ENCODE assay signal across 8 cellular contexts in the genomic region with DNA sequence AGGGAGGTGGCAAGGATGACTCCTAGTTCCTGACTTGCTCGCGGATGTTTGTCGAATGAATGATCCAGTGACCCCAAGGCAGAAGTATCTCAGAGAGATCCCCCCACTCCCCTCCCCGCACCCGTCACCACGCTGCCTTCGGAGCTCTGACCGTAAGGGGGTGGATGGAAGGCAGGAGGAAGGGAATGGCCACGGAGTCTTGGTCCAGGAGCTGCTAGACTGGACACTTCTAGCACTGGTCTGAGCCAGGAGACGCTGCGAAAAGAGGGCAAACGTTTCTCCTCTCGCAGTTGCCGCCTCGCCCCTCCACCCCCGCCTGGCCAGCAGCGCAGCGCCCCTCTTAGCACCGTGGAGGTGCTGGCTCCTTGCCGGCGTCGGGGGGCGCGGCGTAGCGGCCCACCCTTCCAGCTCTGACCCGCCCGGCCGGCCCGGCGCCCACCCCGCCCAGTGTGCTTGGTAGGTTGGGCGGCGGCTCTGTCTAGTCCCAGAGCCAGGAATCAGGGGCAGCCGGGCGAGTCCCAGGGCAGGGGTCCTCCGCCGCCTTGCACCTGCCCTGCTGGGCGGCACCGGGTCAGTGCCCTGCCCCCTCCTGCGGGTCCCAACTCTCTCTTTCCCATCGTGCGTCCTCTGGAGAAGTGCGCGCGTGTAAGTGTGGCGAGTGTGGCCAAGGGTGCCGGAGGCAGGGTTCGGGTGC. TPM values are rescaled to one million over a fixed set of nuclear protein-coding genes. Genes with fewer than 3 reads are reported as not detected.
A peak's percentile ranks its signal among the peaks of the same experiment; 100 is the strongest.
DNase-seq lines count a peak whose midpoint lies in the region; ATAC-seq and TF ChIP-seq lines count a peak whose summit lies in the region.

No MANE protein-coding gene starts in this region.

- peak overlapping the region; percentile 82 for H3K4me3 Mint-ChIP-seq in central memory CD8-positive, alpha-beta T cell

- peaks cover 9% of the 10 kb centered on the region for H3K27me3 ChIP-seq in MM.1S (replicated peaks; ENCODE audit: insufficient read depth, low read length)
- peaks cover 0 to 2% (median 0%) of the 10 kb centered on the region in 4 donors for H3K27me3 ChIP-seq in liver (ENCODE audit: control insufficient read depth in 4 of 4, insufficient read depth in 4 of 4, low read length in 3 of 4)
- H3K27me3 ChIP-seq in thoracic aorta (replicated peaks; ENCODE audit: insufficient read depth): no peaks in the 10 kb centered on the region

- H3K4me2 ChIP-seq in MM.1S (ENCODE audit: low read depth, low read length): peak overlapping the region; percentile 88

- ATAC-seq in central memory CD8-positive, alpha-beta T cell (replicated peaks; ENCODE audit: extremely low read depth, poor library complexity, severe bottlenecking): peak; percentile 22
- ATAC-seq in thoracic aorta (ENCODE audit: insufficient number of reproducible peaks, low FRiP score, low read depth): peak; percentile 31
- no peak for ATAC-seq in GM21576 (IDR thresholded peaks at IDR 0.05; ENCODE audit: unreplicated experiment)
- no peak for ATAC-seq in HG02678 (IDR thresholded peaks at IDR 0.05; ENCODE audit: unreplicated experiment)

- H3K4me1 ChIP-seq in MM.1S (ENCODE audit: low read length) (no peaks in the 10 kb centered on the region), liver (ENCODE audit: control insufficient read depth in 4 of 4, insufficient read depth in 4 of 4, low read length in 3 of 4) (peaks cover 0 to 19% (median 11%) of the 10 kb centered on the region in 4 donors), thoracic aorta (ENCODE audit: control insufficient read depth in 1 of 2, low read depth in 2 of 2) (peaks cover 9 to 29% of the 10 kb centered on the region in 2 donors)

- WGBS in liver: 4% methylated on average over 49 of the region's 49 CpGs

- H2AFZ ChIP-seq in MM.1S (ENCODE audit: low read length): peak overlapping the region; percentile 72

- H3K9me3 Mint-ChIP-seq in central memory CD8-positive, alpha-beta T cell: no peaks in the 10 kb centered on the region

- H3K4me3 ChIP-seq in MM.1S (ENCODE audit: low read length) (peak overlapping the region; percentile 70), liver (ENCODE audit: low read depth in 1 of 3, low read length in 3 of 3) (peak overlapping the region; percentile 56 to 73 (median 70)), thoracic aorta (peak overlapping the region; percentile 92)

- H3K27me3 Mint-ChIP-seq in central memory CD8-positive, alpha-beta T cell: no peaks in the 10 kb centered on the region

- peaks cover 7% of the 10 kb centered on the region for H3K36me3 Mint-ChIP-seq in central memory CD8-positive, alpha-beta T cell (ENCODE audit: insufficient read depth)

- H3K36me3 ChIP-seq in MM.1S (replicated peaks; ENCODE audit: insufficient read depth, low read length) (no peaks in the 10 kb centered on the region), liver (ENCODE audit: control insufficient read depth in 4 of 4, insufficient read depth in 3 of 4, low read depth in 1 of 4, low read length in 3 of 4) (peaks cover 0 to 3% (median 1%) of the 10 kb centered on the region in 4 donors), thoracic aorta (peaks cover 14% of the 10 kb centered on the region)

- no peaks in the 10 kb centered on the region for H3K9me2 ChIP-seq in MM.1S (replicated peaks; ENCODE audit: insufficient read depth, low read length)

- H3K79me2 ChIP-seq in MM.1S (ENCODE audit: low read length): no peaks in the 10 kb centered on the region

- TF ChIP-seq CTCF in MM.1S (IDR thresholded peaks at IDR 0.05; ENCODE audit: low read length) (no peak), liver (IDR thresholded peaks at IDR 0.05; ENCODE audit: low read depth, low read length, missing input control) (no peak), thoracic aorta (IDR thresholded peaks at IDR 0.05) (no peak)

- H3K27ac Mint-ChIP-seq in central memory CD8-positive, alpha-beta T cell (ENCODE audit: low read depth): no peak overlapping the region

- H3K27ac ChIP-seq in MM.1S (ENCODE audit: low read length): no peak overlapping the region
- peak overlapping the region in 1 of 2 donors; percentile 38 for H3K27ac ChIP-seq in liver (ENCODE audit: low read depth in 1 of 2, low read length in 2 of 2)
- peak overlapping the region; percentile 99 to 100 for H3K27ac ChIP-seq in thoracic aorta

- H3K9me3 ChIP-seq in MM.1S (replicated peaks; ENCODE audit: insufficient read depth, low read length): no peaks in the 10 kb centered on the region
- peaks cover under 1 to 4% (median 2%) of the 10 kb centered on the region in 4 donors for H3K9me3 ChIP-seq in liver (ENCODE audit: control insufficient read depth in 4 of 4, low read length in 3 of 4)
- H3K9me3 ChIP-seq in thoracic aorta: peaks cover 2% of the 10 kb centered on the region

- H4K20me1 ChIP-seq in MM.1S (ENCODE audit: insufficient read depth, low read length): no peaks in the 10 kb centered on the region

- DNase-seq in EL (peak; percentile 55), MM.1S (no peak), thoracic aorta (ENCODE audit: low spot score) (no peak), globus pallidus (ENCODE audit: low spot score) (no peak)
- no peak for DNase-seq in central memory CD8-positive, alpha-beta T cell (ENCODE audit: low spot score in 2 of 2)

- H3K9ac ChIP-seq in MM.1S (ENCODE audit: low read length) (peak overlapping the region; percentile 13; the same call in 1 of the 2 replicates), liver (ENCODE audit: low read depth in 1 of 2, low read length in 2 of 2) (no peak overlapping the region)

- peaks cover 17% of the 10 kb centered on the region for H3K4me1 Mint-ChIP-seq in central memory CD8-positive, alpha-beta T cell

- no peaks in the 10 kb centered on the region for H3F3A ChIP-seq in MM.1S (ENCODE audit: insufficient read depth, low read length)

- TF ChIP-seq RAD21 in liver (IDR thresholded peaks at IDR 0.05): no peak

TF ChIP-seq in liver, 16 proteins besides CTCF, POLR2A, EP300 and RAD21 (continues in another document):
- TF ChIP-seq, protein P1, sequence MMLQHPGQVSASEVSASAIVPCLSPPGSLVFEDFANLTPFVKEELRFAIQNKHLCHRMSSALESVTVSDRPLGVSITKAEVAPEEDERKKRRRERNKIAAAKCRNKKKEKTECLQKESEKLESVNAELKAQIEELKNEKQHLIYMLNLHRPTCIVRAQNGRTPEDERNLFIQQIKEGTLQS (IDR thresholded peaks at IDR 0.05): no peak
- no peak for TF ChIP-seq JUND (IDR thresholded peaks at IDR 0.05)
- TF ChIP-seq, protein P2, sequence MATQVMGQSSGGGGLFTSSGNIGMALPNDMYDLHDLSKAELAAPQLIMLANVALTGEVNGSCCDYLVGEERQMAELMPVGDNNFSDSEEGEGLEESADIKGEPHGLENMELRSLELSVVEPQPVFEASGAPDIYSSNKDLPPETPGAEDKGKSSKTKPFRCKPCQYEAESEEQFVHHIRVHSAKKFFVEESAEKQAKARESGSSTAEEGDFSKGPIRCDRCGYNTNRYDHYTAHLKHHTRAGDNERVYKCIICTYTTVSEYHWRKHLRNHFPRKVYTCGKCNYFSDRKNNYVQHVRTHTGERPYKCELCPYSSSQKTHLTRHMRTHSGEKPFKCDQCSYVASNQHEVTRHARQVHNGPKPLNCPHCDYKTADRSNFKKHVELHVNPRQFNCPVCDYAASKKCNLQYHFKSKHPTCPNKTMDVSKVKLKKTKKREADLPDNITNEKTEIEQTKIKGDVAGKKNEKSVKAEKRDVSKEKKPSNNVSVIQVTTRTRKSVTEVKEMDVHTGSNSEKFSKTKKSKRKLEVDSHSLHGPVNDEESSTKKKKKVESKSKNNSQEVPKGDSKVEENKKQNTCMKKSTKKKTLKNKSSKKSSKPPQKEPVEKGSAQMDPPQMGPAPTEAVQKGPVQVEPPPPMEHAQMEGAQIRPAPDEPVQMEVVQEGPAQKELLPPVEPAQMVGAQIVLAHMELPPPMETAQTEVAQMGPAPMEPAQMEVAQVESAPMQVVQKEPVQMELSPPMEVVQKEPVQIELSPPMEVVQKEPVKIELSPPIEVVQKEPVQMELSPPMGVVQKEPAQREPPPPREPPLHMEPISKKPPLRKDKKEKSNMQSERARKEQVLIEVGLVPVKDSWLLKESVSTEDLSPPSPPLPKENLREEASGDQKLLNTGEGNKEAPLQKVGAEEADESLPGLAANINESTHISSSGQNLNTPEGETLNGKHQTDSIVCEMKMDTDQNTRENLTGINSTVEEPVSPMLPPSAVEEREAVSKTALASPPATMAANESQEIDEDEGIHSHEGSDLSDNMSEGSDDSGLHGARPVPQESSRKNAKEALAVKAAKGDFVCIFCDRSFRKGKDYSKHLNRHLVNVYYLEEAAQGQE (IDR thresholded peaks at IDR 0.05): no peak
- TF ChIP-seq HNF4A (conservative IDR thresholded peaks at IDR 0.05): no peak
- TF ChIP-seq EGR1 (IDR thresholded peaks at IDR 0.05; ENCODE audit: low read depth in 2 of 2): no peak
- TF ChIP-seq SP1 (IDR thresholded peaks at IDR 0.05): no peak
- TF ChIP-seq, protein P3, sequence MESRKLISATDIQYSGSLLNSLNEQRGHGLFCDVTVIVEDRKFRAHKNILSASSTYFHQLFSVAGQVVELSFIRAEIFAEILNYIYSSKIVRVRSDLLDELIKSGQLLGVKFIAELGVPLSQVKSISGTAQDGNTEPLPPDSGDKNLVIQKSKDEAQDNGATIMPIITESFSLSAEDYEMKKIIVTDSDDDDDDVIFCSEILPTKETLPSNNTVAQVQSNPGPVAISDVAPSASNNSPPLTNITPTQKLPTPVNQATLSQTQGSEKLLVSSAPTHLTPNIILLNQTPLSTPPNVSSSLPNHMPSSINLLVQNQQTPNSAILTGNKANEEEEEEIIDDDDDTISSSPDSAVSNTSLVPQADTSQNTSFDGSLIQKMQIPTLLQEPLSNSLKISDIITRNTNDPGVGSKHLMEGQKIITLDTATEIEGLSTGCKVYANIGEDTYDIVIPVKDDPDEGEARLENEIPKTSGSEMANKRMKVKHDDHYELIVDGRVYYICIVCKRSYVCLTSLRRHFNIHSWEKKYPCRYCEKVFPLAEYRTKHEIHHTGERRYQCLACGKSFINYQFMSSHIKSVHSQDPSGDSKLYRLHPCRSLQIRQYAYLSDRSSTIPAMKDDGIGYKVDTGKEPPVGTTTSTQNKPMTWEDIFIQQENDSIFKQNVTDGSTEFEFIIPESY (IDR thresholded peaks at IDR 0.05): no peak
- TF ChIP-seq TAF1 (conservative IDR thresholded peaks at IDR 0.05): no peak
- TF ChIP-seq YY1 (IDR thresholded peaks at IDR 0.05): no peak

RNA-seq across cellular contexts. Expression of a gene that starts 2.4 kb away (rescaled TPM):
- total RNA-seq in liver (1 to 10 TPM; 2.1 to 3.2 TPM), thoracic aorta (100 to 1,000 TPM in 1 of 2 donors, 10 to 100 TPM in 1; 97.6 to 120 TPM)
- 1 to 10 TPM; 2.2 to 4.6 TPM for polyA plus RNA-seq in liver

RNA-seq across cellular contexts. Expression of a gene that starts 10.2 kb away (rescaled TPM):
- total RNA-seq in liver (10 to 100 TPM; 14.4 to 20.7 TPM), thoracic aorta (100 to 1,000 TPM; 117 to 169 TPM)
- 10 to 100 TPM; 47.6 to 64.5 TPM for polyA plus RNA-seq in liver

RNA-seq across cellular contexts. Expression of a gene that starts 27.6 kb away (rescaled TPM):
- total RNA-seq in liver: not detected
- polyA plus RNA-seq in liver: not detected
- total RNA-seq in thoracic aorta: not detected

RNA-seq across cellular contexts. Expression of a gene that starts 42.8 kb away (rescaled TPM):
- total RNA-seq in liver: 10 to 100 TPM; 15.0 to 29.0 TPM
- 10 to 100 TPM; 27.2 to 37.8 TPM for polyA plus RNA-seq in liver
- total RNA-seq in thoracic aorta: 10 to 100 TPM; 24.6 to 40.8 TPM

RNA-seq across cellular contexts. Expression of a gene that starts 57.5 kb away (rescaled TPM):
- 100 to 1,000 TPM in 1 of 2 donors, 10 to 100 TPM in 1; 54.4 to 147 TPM for total RNA-seq in liver
- 10 to 100 TPM; 80.6 to 86.5 TPM for polyA plus RNA-seq in liver
- 100 to 1,000 TPM in 1 of 2 donors, 10 to 100 TPM in 1; 93.5 to 108 TPM for total RNA-seq in thoracic aorta

Comparison
In these comparisons a context has a peak if more than half of its experiments do, and no peak if none do; other contexts are left out.
1. ATAC-seq: peak in central memory CD8-positive, alpha-beta T cell (single experiment) and thoracic aorta (single experiment); none in GM21576 (single experiment) and HG02678 (single experiment).
2. RNA of a gene that starts 2.4 kb away (total RNA-seq): 97.6 to 120 TPM in thoracic aorta; 2.1 to 3.2 TPM in liver; every median in the first group is over 10 times any median in the second.
3. RNA of a gene that starts 10.2 kb away (total RNA-seq): 117 to 169 TPM in thoracic aorta; 14.4 to 20.7 TPM in liver; every median in the first group is over 4 times any median in the second.
4. Peak in every context shown above with its lines, with median percentiles within 50 percentile points of each other: H3K4me3 ChIP-seq.